ENCODE assay signal across 9 cellular contexts in genomic region chr14:34966413-34966812, GRCh38. TPM values are rescaled to one million over a fixed set of nuclear protein-coding genes. Genes with fewer than 3 reads are reported as not detected.
A peak's percentile ranks its signal among the peaks of the same experiment; 100 is the strongest.
DNase-seq lines count a peak whose midpoint lies in the region; ATAC-seq and TF ChIP-seq lines count a peak whose summit lies in the region.
"Had no signal": no experiment of that assay in that cellular context is flagged by ENCODE, and none has a peak within 500 bp of the region (broad histone marks: within the 10 kb centered on the region; RNA-seq: fewer than 3 reads in every experiment).

No MANE protein-coding gene starts in this region.

- H4K20me1 ChIP-seq in KMS-11 (ENCODE audit: insufficient read depth) = no peaks in the 10 kb centered on the region

- TF ChIP-seq CTCF in CD4-positive, alpha-beta T cell (IDR thresholded peaks at IDR 0.05) = no peak
- TF ChIP-seq CTCF in KMS-11 (conservative IDR thresholded peaks at IDR 0.05; ENCODE audit: low read depth, low read length) = no peak

- H3K36me3 ChIP-seq in KMS-11 (ENCODE audit: insufficient read depth) = no peaks in the 10 kb centered on the region
- H3K36me3 ChIP-seq: colonic mucosa had no signal

- intact Hi-C loops in CD4-positive, alpha-beta T cell (cut with DNase I, micrococcal nuclease) = no loop called here

- H3K4me1 ChIP-seq in KMS-11 (ENCODE audit: low read depth, poor library complexity, severe bottlenecking) = peaks cover 24% of the 10 kb centered on the region
- H3K4me1 ChIP-seq: colonic mucosa had no signal

- H3K4me2 ChIP-seq in KMS-11 = peak overlapping the region; percentile 27; the same call in 1 of the 2 replicates

- H3K27me3 Mint-ChIP-seq in CD4-positive, alpha-beta T cell = no peaks in the 10 kb centered on the region

- no peaks in the 10 kb centered on the region for H3K9me3 Mint-ChIP-seq in CD4-positive, alpha-beta T cell

- H3K9me3 ChIP-seq in CD4-positive, alpha-beta T cell (ENCODE audit: control insufficient read depth, low read length) = no peaks in the 10 kb centered on the region
- H3K9me3 ChIP-seq: colonic mucosa had no signal

- peaks cover 6% of the 10 kb centered on the region for H3K4me1 Mint-ChIP-seq in CD4-positive, alpha-beta T cell (ENCODE audit: low read depth)

- H3K9ac ChIP-seq in KMS-11 = no peak overlapping the region

- peak overlapping the region; percentile 61 for H3K27ac Mint-ChIP-seq in CD4-positive, alpha-beta T cell

- no peak overlapping the region for H2AFZ ChIP-seq in KMS-11 (ENCODE audit: low read depth)

- H3K27ac ChIP-seq in CD4-positive, alpha-beta T cell (ENCODE audit: low read depth, low read length) = no peak overlapping the region
- H3K27ac ChIP-seq in KMS-11 = peak overlapping the region; percentile 25
- H3K27ac ChIP-seq: colonic mucosa had no signal

- CTCF ChIA-PET in CD4-positive, alpha-beta T cell (lab: Charles Lee) = no interaction called here

- H3K4me3 ChIP-seq in KMS-11 (IDR thresholded peaks at IDR 0.05; ENCODE audit: insufficient read depth, low read depth, low read length) = no peak overlapping the region
- H3K4me3 ChIP-seq: colonic mucosa had no signal

- no peak for DNase-seq in CD4-positive, alpha-beta T cell
- no peak for DNase-seq in cerebellar nuclear complex (lab: John Stamatoyannopoulos, UW)
- no peak for DNase-seq in stimulated activated CD4-positive, alpha-beta T cell treated with anti-CD3 and anti-CD28 coated beads, Interleukin-15, amount 100 ng/mL, for 24 hours
- DNase-seq in HCEC 1CT = no peak
- no peak for DNase-seq in NCI-H187 treated with DMSO at 0.1 percent for 48 hours (lab: John Stamatoyannopoulos, UW)
- DNase-seq: colonic mucosa had no signal

- H3K79me2 ChIP-seq in KMS-11 (ENCODE audit: insufficient read depth, low read depth) = no peaks in the 10 kb centered on the region

- peaks cover 65% of the 10 kb centered on the region for H3K36me3 Mint-ChIP-seq in CD4-positive, alpha-beta T cell (ENCODE audit: low read depth)

- no peaks in the 10 kb centered on the region for H3K27me3 ChIP-seq in CD4-positive, alpha-beta T cell (ENCODE audit: control insufficient read depth, insufficient read depth, low read length)
- no peaks in the 10 kb centered on the region for H3K27me3 ChIP-seq in KMS-11 (ENCODE audit: insufficient read depth, low read depth)
- H3K27me3 ChIP-seq: colonic mucosa had no signal

- POLR2A ChIA-PET in CD4-positive, alpha-beta T cell (lab: Charles Lee) = no interaction called here

- no peak overlapping the region for H3K4me3 Mint-ChIP-seq in CD4-positive, alpha-beta T cell

- ATAC-seq in CD4-positive, alpha-beta T cell (ENCODE audit: poor library complexity) = peak; percentile 48
- ATAC-seq in GM18870 (IDR thresholded peaks at IDR 0.05; ENCODE audit: unreplicated experiment) (peak; percentile 78), HG02623 (IDR thresholded peaks at IDR 0.05; ENCODE audit: unreplicated experiment) (peak; percentile 68)

RNA-seq across cellular contexts. Expression of gene SRP54, which starts 16.4 kb away (rescaled TPM):
- total RNA-seq in CD4-positive, alpha-beta T cell = 10 to 100 TPM; 30.3 to 32.7 TPM
